In the genomic region with DNA sequence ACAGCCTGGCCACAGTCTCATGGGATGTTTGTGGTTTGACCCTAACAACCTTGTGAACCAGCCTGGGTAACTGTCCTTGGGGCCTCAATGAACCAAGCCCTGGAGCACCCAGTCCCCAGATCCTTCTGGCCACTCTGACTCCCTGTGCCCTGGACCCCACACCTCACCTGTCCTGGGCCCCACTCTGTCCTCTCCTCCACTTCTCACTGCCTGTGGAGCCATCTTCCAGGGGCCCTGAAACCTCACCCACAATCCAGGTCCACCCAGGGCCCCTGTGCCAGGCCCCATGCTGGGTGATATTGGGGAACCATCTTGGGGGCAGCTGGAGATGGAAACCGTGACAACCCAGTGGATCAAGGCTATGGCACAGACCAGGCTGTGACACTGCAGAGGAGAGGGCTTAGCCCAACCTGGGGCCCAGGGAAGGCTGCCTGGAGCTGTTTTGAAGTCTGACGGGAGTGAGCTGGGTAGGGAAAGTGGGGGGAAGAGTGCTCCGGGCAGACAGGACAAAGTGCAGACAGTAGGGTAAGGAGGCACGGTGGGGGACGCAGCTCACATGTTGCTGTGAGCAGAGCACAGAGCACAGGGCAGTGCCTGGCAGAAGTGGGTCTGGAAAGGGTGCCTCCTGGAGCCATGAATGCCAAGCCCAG, we compare ENCODE assay signal across 26 cellular contexts. TPM values are rescaled to one million over a fixed set of nuclear protein-coding genes. Genes with fewer than 3 reads are reported as not detected.
DNase-seq lines count a peak whose midpoint lies in the region; ATAC-seq, FAIRE-seq and TF ChIP-seq lines count a peak whose summit lies in the region.
"Had no signal": no experiment of that assay in that cellular context is flagged by ENCODE, and none has a peak within 500 bp of the region (broad histone marks: within the 10 kb centered on the region; RNA-seq: fewer than 3 reads in every experiment).

No MANE protein-coding gene starts in this region.

- H4K20me1 ChIP-seq in H9 (ENCODE audit: control insufficient read depth, insufficient read depth, insufficient read length), result no peaks in the 10 kb centered on the region
- no peaks in the 10 kb centered on the region for H4K20me1 ChIP-seq in H1 (replicated peaks in 1 of 2; ENCODE audit: control insufficient read depth in 1 of 2, insufficient read depth in 2 of 2, low read length in 2 of 2)
- H4K20me1 ChIP-seq in neural progenitor cell (ENCODE audit: low read depth), result no peaks in the 10 kb centered on the region

- no peaks in the 10 kb centered on the region for H3K79me1 ChIP-seq in H9 (ENCODE audit: insufficient read depth, low read depth, low read length, poor library complexity, severe bottlenecking)
- H3K79me1 ChIP-seq in H1 (ENCODE audit: low read depth, low read length), result no peaks in the 10 kb centered on the region

- no CpG with 5 or more reads among the region's 5 CpGs for WGBS in H9 (ENCODE audit: extremely low coverage, insufficient read length, low lambda C conversion rate)
- WGBS in H1 (ENCODE audit: extremely low coverage in 1 of 2, insufficient coverage in 1 of 2, insufficient read length in 1 of 2, insufficient replicate concordance in 2 of 2, low coverage in 1 of 2, low lambda C conversion rate in 2 of 2, missing lambda C conversion rate in 1 of 2), 2 experiments, result 89% methylated on average over 5 of the region's 5 CpGs; no CpG with 5 or more reads in 1 of the 2 experiments

- peaks cover 17% of the 10 kb centered on the region for H3K4me1 ChIP-seq in Caco-2
- no peaks in the 10 kb centered on the region for H3K4me1 ChIP-seq in H9 (ENCODE audit: insufficient read depth, low read length)
- H3K4me1 ChIP-seq in H1 (replicated peaks in 1 of 4; ENCODE audit: control insufficient read depth in 3 of 4, insufficient read depth in 4 of 4, low read length in 3 of 4), result no peaks in the 10 kb centered on the region; a peak in 1 of 7 replicates
- H3K4me1 ChIP-seq in neural progenitor cell, result no peaks in the 10 kb centered on the region
- H3K4me1 ChIP-seq: psoas muscle, thyroid gland had no signal

- FAIRE-seq in H1 (lab: Jason Lieb, UNC), result no peak

- H3K27me3 ChIP-seq in Caco-2 (replicated peaks; ENCODE audit: control insufficient read depth, insufficient read depth, low read length) (no peaks in the 10 kb centered on the region), H9 (ENCODE audit: insufficient read depth, low read length) (no peaks in the 10 kb centered on the region; the same call in 1 of the 2 replicates), H1 (replicated peaks in 1 of 4; ENCODE audit: control insufficient read depth in 3 of 4, extremely low read depth in 1 of 4, insufficient read depth in 3 of 4, low read length in 3 of 4) (peaks cover 0 to 2% (median under 1%) of the 10 kb centered on the region in 4 experiments; a peak in 3 of 7 replicates), neural progenitor cell (no peaks in the 10 kb centered on the region)
- H3K27me3 ChIP-seq: thyroid gland had no signal

- no peak for TF ChIP-seq EP300 in H1 (IDR thresholded peaks at IDR 0.05; ENCODE audit: borderline replicate concordance in 1 of 2, low read depth in 2 of 2, low read length in 2 of 2)

- H3K36me3 Mint-ChIP-seq in Caco-2 (ENCODE audit: insufficient read depth, unreplicated experiment) (no peaks in the 10 kb centered on the region), H9 (ENCODE audit: insufficient read depth in 1 of 3, low read depth in 3 of 3) (no peaks in the 10 kb centered on the region), neural progenitor cell (no peaks in the 10 kb centered on the region)

- H3K36me3 ChIP-seq in Caco-2 (ENCODE audit: control insufficient read depth, insufficient read depth, low read length) (no peaks in the 10 kb centered on the region), H1 (ENCODE audit: control insufficient read depth in 2 of 4, insufficient read depth in 4 of 4, low read length in 3 of 4) (no peaks in the 10 kb centered on the region), neural progenitor cell (no peaks in the 10 kb centered on the region)
- H3K36me3 ChIP-seq: thyroid gland, WERI-Rb-1 had no signal

- H4K91ac ChIP-seq in H9 (ENCODE audit: insufficient read length, low read depth, low read length), result no peak overlapping the region
- H4K91ac ChIP-seq in H1 (replicated peaks; ENCODE audit: insufficient read length, low read length), result no peak overlapping the region

- H3K4me3 Mint-ChIP-seq in Caco-2 (ENCODE audit: unreplicated experiment), result no peak overlapping the region
- no peak overlapping the region for H3K4me3 Mint-ChIP-seq in H9
- peak overlapping the region; percentile 24 for H3K4me3 Mint-ChIP-seq in neural progenitor cell
- H3K4me3 Mint-ChIP-seq: immature natural killer cell; T-helper 2 cell treated with Interferon-gamma antibody and Interleukin-4, amounts not matched to agents 5 μg/mL and 100 μg/mL, for 36 hours had no signal

- H3K79me2 ChIP-seq in H9 (ENCODE audit: insufficient read depth, low read length) (no peaks in the 10 kb centered on the region), H1 (ENCODE audit: control insufficient read depth in 1 of 2, insufficient read depth in 2 of 2, low read length in 2 of 2) (no peaks in the 10 kb centered on the region), neural progenitor cell (ENCODE audit: low read depth) (no peaks in the 10 kb centered on the region)

- POLR2A ChIA-PET in Caco-2 (lab: Charles Lee) (interaction anchor here (0.6 kb wide), 1 partner anchor 1688 kb away, joined by 3 read pairs; no protein-coding TSS in a partner anchor), H1 (lab: Charles Lee; ENCODE audit: partially characterized antibody) (interaction anchor here (1.5 to 1.7 kb wide), 2 partner anchors 14 to 16 kb away, joined by 4 to 5 read pairs; no protein-coding TSS in a partner anchor)

- H3K56ac ChIP-seq in H9 (ENCODE audit: insufficient read length, low read depth, low read length) (no peak overlapping the region), H1 (replicated peaks; ENCODE audit: insufficient read length, low read depth, low read length) (no peak overlapping the region)

- no peak overlapping the region for H3K4ac ChIP-seq in H9 (ENCODE audit: low read depth, low read length)
- no peak overlapping the region for H3K4ac ChIP-seq in H1 (replicated peaks; ENCODE audit: insufficient read length, low read depth, low read length)

- H3K23ac ChIP-seq in H9 (ENCODE audit: insufficient read length, low read depth, low read length), result no peak overlapping the region
- H3K23ac ChIP-seq in H1 (ENCODE audit: insufficient read length), result no peak overlapping the region

- H3K27ac ChIP-seq in H9 (ENCODE audit: insufficient read length, low read depth, low read length), result no peak overlapping the region
- no peak overlapping the region for H3K27ac ChIP-seq in H1 (ENCODE audit: low read depth, low read length)
- H3K27ac ChIP-seq in neural progenitor cell, result no peak overlapping the region
- H3K27ac ChIP-seq: HL-60, psoas muscle, skin epidermis, thyroid gland, WERI-Rb-1 had no signal

- H3T11ph ChIP-seq in H9 (ENCODE audit: low read length), result no peak overlapping the region

- H3K27ac Mint-ChIP-seq in Caco-2 (ENCODE audit: unreplicated experiment) (peak overlapping the region; percentile 6), H9 (no peak overlapping the region), neural progenitor cell (peak overlapping the region; percentile 44)
- H3K27ac Mint-ChIP-seq: immature natural killer cell; T-helper 2 cell treated with Interferon-gamma antibody and Interleukin-4, amounts not matched to agents 5 μg/mL and 100 μg/mL, for 36 hours had no signal

- no peak overlapping the region for H2AK5ac ChIP-seq in H9 (ENCODE audit: insufficient read length, low read length)
- H2AK5ac ChIP-seq in H1 (ENCODE audit: low read depth, low read length), result no peak overlapping the region

- no peaks in the 10 kb centered on the region for H3K27me3 Mint-ChIP-seq in Caco-2 (ENCODE audit: insufficient read depth, unreplicated experiment)
- peaks cover 35% of the 10 kb centered on the region for H3K27me3 Mint-ChIP-seq in H9 (ENCODE audit: low read depth)
- H3K27me3 Mint-ChIP-seq in neural progenitor cell (ENCODE audit: insufficient read depth, low read depth), result no peaks in the 10 kb centered on the region

- H3K18ac ChIP-seq in H9 (ENCODE audit: insufficient read length, low read depth, low read length) (no peak overlapping the region), H1 (ENCODE audit: extremely low read depth, low read length) (no peak overlapping the region)

- H2BK12ac ChIP-seq in H9 (ENCODE audit: insufficient read length, low read depth, low read length), result no peak overlapping the region
- no peak overlapping the region for H2BK12ac ChIP-seq in H1 (ENCODE audit: low read depth, low read length)

- DNase-seq in Caco-2, result no peak
- peak; percentile 20 for DNase-seq in H9
- peak in 1 of 2 experiments; percentile 35 for DNase-seq in H1 (ENCODE audit: low read depth in 1 of 2, low spot score in 2 of 2)
- no peak for DNase-seq in neural progenitor cell (ENCODE audit: low spot score)
- DNase-seq in activated gamma-delta T cell (lab: John Stamatoyannopoulos, UW), result no peak
- no peak for DNase-seq in stimulated activated CD4-positive, alpha-beta T cell treated with anti-CD3 and anti-CD28 coated beads, Interleukin-4, amount 100 ng/mL, for 4 hours
- no peak for DNase-seq in middle frontal gyrus (ENCODE audit: extremely low spot score, low spot score)
- DNase-seq: activated gamma-delta T cell treated with Interleukin-2 at 50 U/mL for 16 hours; EL; GOT3; immature natural killer cell; left ventricle myocardium superior; mucosa of descending colon; NCI-H1417; NCI-H2107; NCI-H524 treated with DMSO at 0.1 percent for 48 hours; psoas muscle; stimulated activated CD4-positive, alpha-beta T cell treated with anti-CD3 and anti-CD28 coated beads, Interleukin-2, amount 100 ng/mL, for 24 hours; stimulated activated naive CD4-positive, alpha-beta T cell treated with Interleukin-2 at 50 U/mL for 16 hours; thyroid gland; WERI-Rb-1 had no signal

- H3K4me1 Mint-ChIP-seq in Caco-2 (ENCODE audit: low read depth, unreplicated experiment), result peaks cover 22% of the 10 kb centered on the region
- peaks cover 7 to 8% of the 10 kb centered on the region in 2 experiments for H3K4me1 Mint-ChIP-seq in H9
- peaks cover 8% of the 10 kb centered on the region for H3K4me1 Mint-ChIP-seq in neural progenitor cell

- no peak overlapping the region for H2AFZ ChIP-seq in H9 (ENCODE audit: low read length)
- H2AFZ ChIP-seq in H1 (ENCODE audit: low read length), result no peak overlapping the region
- no peak overlapping the region for H2AFZ ChIP-seq in neural progenitor cell (replicated peaks)

- H2BK20ac ChIP-seq in H9 (ENCODE audit: low read depth, low read length, poor library complexity, severe bottlenecking) (no peak overlapping the region), H1 (ENCODE audit: low read length) (no peak overlapping the region)

- CTCF ChIA-PET in Caco-2 (lab: Charles Lee) (no interaction called here), H1 (lab: Charles Lee; ENCODE audit: partially characterized antibody) (interaction anchor here (1.0 kb wide), 1 partner anchor 9 kb away, joined by 3 read pairs; no protein-coding TSS in a partner anchor)

- peaks cover 3% of the 10 kb centered on the region for H3F3A ChIP-seq in neural progenitor cell (ENCODE audit: low read depth)

- H3K14ac ChIP-seq in H9 (ENCODE audit: insufficient read depth, low read length) (no peak overlapping the region; the same call in 1 of the 2 replicates), H1 (ENCODE audit: insufficient read length) (no peak overlapping the region)

- ATAC-seq in GM21576 (IDR thresholded peaks at IDR 0.05; ENCODE audit: unreplicated experiment), result no peak
- ATAC-seq: left ventricle myocardium superior, mucosa of descending colon, psoas muscle, SK-N-SH treated with all-trans-retinoic acid at 6 μM for 48 hours had no signal

- intact Hi-C loops in Caco-2 (cut with micrococcal nuclease; ENCODE audit: unreplicated experiment), result loop anchor here (5.0 kb wide), 1 partner anchor 37 kb away; no protein-coding TSS in a partner anchor

- no peak overlapping the region for H3K4me2 ChIP-seq in H9 (ENCODE audit: insufficient read depth, insufficient read length, low read length)
- no peak overlapping the region for H3K4me2 ChIP-seq in H1 (ENCODE audit: insufficient read depth in 1 of 2, low read depth in 2 of 2, low read length in 2 of 2)
- H3K4me2 ChIP-seq in neural progenitor cell, result no peak overlapping the region

- H2BK120ac ChIP-seq in H9 (ENCODE audit: low read depth, low read length, poor library complexity, severe bottlenecking) (no peak overlapping the region), H1 (replicated peaks; ENCODE audit: low read depth, low read length) (no peak overlapping the region)

- no peak overlapping the region for H4K5ac ChIP-seq in H9 (ENCODE audit: insufficient read length, low read depth, low read length)
- no peak overlapping the region for H4K5ac ChIP-seq in H1 (ENCODE audit: insufficient read length, low read depth, low read length)

- H2BK5ac ChIP-seq in H9 (ENCODE audit: insufficient read length, low read length) (no peak overlapping the region), H1 (ENCODE audit: low read depth, low read length) (no peak overlapping the region)

- H3K9ac ChIP-seq in H9 (ENCODE audit: extremely low read depth, insufficient read length, low read length), result no peak overlapping the region
- H3K9ac ChIP-seq in H1 (replicated peaks in 1 of 4; ENCODE audit: extremely low read depth in 1 of 4, low read depth in 3 of 4, low read length in 3 of 4), result no peak overlapping the region
- H3K9ac ChIP-seq in neural progenitor cell, result no peak overlapping the region

- BruUV-seq in Caco-2 (replicated peaks; lab: Mats Ljungman, UMichigan), result no TSS peak

- TF ChIP-seq POLR2A in H1 (IDR thresholded peaks at IDR 0.05; ENCODE audit: control extremely low read depth in 1 of 2, low read depth in 2 of 2, low read length in 2 of 2), result no peak

- H4K8ac ChIP-seq in H9 (replicated peaks; ENCODE audit: insufficient read length, low read depth, low read length), result no peak overlapping the region
- peak overlapping the region; percentile 75; the same call in 1 of the 2 replicates for H4K8ac ChIP-seq in H1 (ENCODE audit: extremely low read depth, insufficient read depth, low read length)

- H3K4me3 ChIP-seq in Caco-2 (ENCODE audit: low read depth, low read length) (no peak overlapping the region), H1 (ENCODE audit: extremely low read depth in 1 of 4, insufficient read depth in 2 of 4, low read depth in 3 of 4, low read length in 4 of 4) (no peak overlapping the region), neural progenitor cell (no peak overlapping the region)
- H3K4me3 ChIP-seq: mucosa of descending colon, psoas muscle, skin epidermis, thyroid gland had no signal

- no peak overlapping the region for H2BK15ac ChIP-seq in H9 (ENCODE audit: low read depth, low read length)
- no peak overlapping the region for H2BK15ac ChIP-seq in H1 (ENCODE audit: low read length)

- H3K9me3 Mint-ChIP-seq in Caco-2 (ENCODE audit: unreplicated experiment) (no peaks in the 10 kb centered on the region), H9 (peaks cover 0 to 5% of the 10 kb centered on the region in 2 experiments; a peak in 3 of 5 replicates), neural progenitor cell (peaks cover 3% of the 10 kb centered on the region)
- H3K9me3 Mint-ChIP-seq: immature natural killer cell had no signal

- no peaks in the 10 kb centered on the region for H3K9me3 ChIP-seq in Caco-2
- no peaks in the 10 kb centered on the region for H3K9me3 ChIP-seq in H9 (ENCODE audit: control insufficient read depth, low read depth, low read length)
- H3K9me3 ChIP-seq in H1 (ENCODE audit: insufficient read depth in 2 of 2, low read depth in 1 of 2, low read length in 1 of 2), result no peaks in the 10 kb centered on the region
- no peaks in the 10 kb centered on the region for H3K9me3 ChIP-seq in neural progenitor cell (ENCODE audit: low read depth)
- H3K9me3 ChIP-seq: mucosa of descending colon, psoas muscle, thyroid gland had no signal

- TF ChIP-seq RAD21 in H1 (IDR thresholded peaks at IDR 0.05 in 1 of 2, conservative IDR thresholded peaks at IDR 0.05 in 1 of 2; ENCODE audit: low read depth in 2 of 2, low read length in 2 of 2), result no peak

- no peak for TF ChIP-seq CTCF in Caco-2 (IDR thresholded peaks at IDR 0.05; ENCODE audit: insufficient read depth in 1 of 2, low read depth in 1 of 2, low read length in 1 of 2, severe bottlenecking in 1 of 2, unreplicated experiment in 1 of 2)
- TF ChIP-seq CTCF in H9 (conservative IDR thresholded peaks at IDR 0.05), result no peak
- TF ChIP-seq CTCF in H1 (IDR thresholded peaks at IDR 0.05; ENCODE audit: control extremely low read depth in 1 of 3, insufficient read depth in 1 of 3, low read depth in 1 of 3, low read length in 3 of 3), result no peak
- no peak for TF ChIP-seq CTCF in neural progenitor cell (IDR thresholded peaks at IDR 0.05)

- H3K23me2 ChIP-seq in H9 (ENCODE audit: insufficient read length, low read depth, low read length, poor library complexity, severe bottlenecking), result no peaks in the 10 kb centered on the region
- no peaks in the 10 kb centered on the region for H3K23me2 ChIP-seq in H1 (ENCODE audit: low read depth, low read length)

RNA-seq across cellular contexts. Expression of a gene that starts 12.0 kb away (rescaled TPM):
- total RNA-seq in Caco-2 (2022), result 10.8 and 11.8 TPM in 2 replicates
- 69.2 and 78.6 TPM in 2 replicates for total RNA-seq in H9 (2021)
- total RNA-seq in H1 (2021; fragmentation: NEBNext Ultra II Directional; extraction: Animal tissue kit (Norgen Biotek cat#: 25700)), result 66.4 and 68.1 TPM in 2 replicates
- 63.2 and 74.6 TPM in 2 replicates for polyA plus RNA-seq in H1 (2011; rRNA removed)
- 70.8 TPM for polyA plus RNA-seq in H1 (2011; cell fraction: cytosol; rRNA removed)
- 254 TPM for polyA plus RNA-seq in H1 (2011; cell fraction: nucleus; rRNA removed)
- 37.5 to 52.4 TPM (median 44.7 TPM) in 4 replicates for polyA plus RNA-seq in H1 (2012, experiment 1 of 2)
- polyA plus RNA-seq in H1 (2012, experiment 2 of 2), result 7.8 TPM
- 62.6 TPM for polyA plus RNA-seq in H1 (2013, experiment 1 of 2)
- 67.6 TPM for polyA plus RNA-seq in H1 (2013, experiment 2 of 2)
- polyA minus RNA-seq in H1 (2011; rRNA and poly(A)+ RNA removed), result 214 and 223 TPM in 2 replicates
- polyA minus RNA-seq in H1 (2011; cell fraction: cytosol; rRNA and poly(A)+ RNA removed), result 69.7 TPM
- 139 TPM for polyA minus RNA-seq in H1 (2011; cell fraction: nucleus; rRNA and poly(A)+ RNA removed)
- 15.6 and 25.7 TPM in 2 replicates for total RNA-seq in neural progenitor cell (ENCODE audit: low replicate concordance)

Comparison
In these comparisons a context has a peak if more than half of its experiments do, and no peak if none do; other contexts are left out.
1. H3K27ac Mint-ChIP-seq: peak in Caco-2 (single experiment) and neural progenitor cell (single experiment); none in H9 (0 of 3).